Comparison of ENCODE assay signal across 12 cellular contexts in the genomic region with DNA sequence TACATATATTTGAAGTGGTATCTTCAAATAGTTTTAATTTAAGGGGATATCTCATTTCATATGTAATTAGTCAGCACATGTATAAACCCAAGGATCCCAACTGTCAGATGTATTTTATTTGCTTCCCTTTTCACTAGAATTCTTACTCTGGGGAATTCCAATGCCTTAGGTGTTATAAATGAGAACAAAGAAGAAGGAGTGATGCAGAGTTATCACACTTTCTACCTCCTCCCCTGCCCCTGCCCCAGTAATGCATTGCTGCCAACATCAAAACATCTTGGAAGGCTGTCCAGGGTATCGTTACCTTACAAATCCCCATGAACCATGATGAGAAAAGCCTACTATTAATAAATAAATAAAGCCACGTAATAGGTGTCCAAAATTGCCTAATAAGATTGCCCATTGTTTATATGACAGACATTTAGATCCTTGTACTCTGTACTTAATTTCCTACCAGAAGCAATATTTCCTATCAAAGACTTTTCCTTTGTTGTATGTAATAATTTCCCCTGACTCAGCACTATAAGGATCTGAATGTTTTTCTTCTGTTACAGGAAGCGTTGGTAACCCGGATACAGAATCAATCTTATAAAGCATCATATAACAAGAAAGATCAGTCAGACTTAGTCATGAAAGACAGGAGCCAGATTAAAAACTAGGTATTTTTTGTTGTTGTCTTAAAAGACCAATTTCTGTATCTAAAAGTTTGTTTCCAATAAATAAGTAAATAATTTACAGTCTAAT. TPM values are rescaled to one million over a fixed set of nuclear protein-coding genes. Genes with fewer than 3 reads are reported as not detected.
DNase-seq lines count a peak whose midpoint lies in the region; ATAC-seq, FAIRE-seq and TF ChIP-seq lines count a peak whose summit lies in the region.
"Had no signal": no experiment of that assay in that cellular context is flagged by ENCODE, and none has a peak within 500 bp of the region (broad histone marks: within the 10 kb centered on the region; RNA-seq: fewer than 3 reads in every experiment).

No MANE protein-coding gene starts in this region.

- TF ChIP-seq CTCF in PC-3 (conservative IDR thresholded peaks at IDR 0.05; ENCODE audit: low read depth, low read length) (no peak), cardiac fibroblast (IDR thresholded peaks at IDR 0.05; ENCODE audit: low read depth, low read length) (no peak)

- CTCF ChIA-PET in PC-3 (lab: Charles Lee), result no interaction called here

- intact Hi-C loops in PC-3 (cut with micrococcal nuclease), result no loop called here

- no peak overlapping the region for H3K9ac ChIP-seq in PC-3 (ENCODE audit: low read length)

- no peaks in the 10 kb centered on the region for H3F3A ChIP-seq in PC-3 (ENCODE audit: low read length, unreplicated experiment)

- peaks cover 17 to 52% (median 18%) of the 10 kb centered on the region in 3 donors for H3K36me3 Mint-ChIP-seq in naive thymus-derived CD8-positive, alpha-beta T cell

- peaks cover 5% of the 10 kb centered on the region for H3K79me2 ChIP-seq in PC-3 (ENCODE audit: low read length)

- 0 out of 2 replicates have a peak, but pooled peaks cover 3% of the 10 kb centered on the region for H3K36me3 ChIP-seq in PC-3 (ENCODE audit: low read depth, low read length)

- no peak overlapping the region for H3K4me2 ChIP-seq in PC-3 (ENCODE audit: low read length)

- no peaks in the 10 kb centered on the region for H4K20me1 ChIP-seq in PC-3 (ENCODE audit: low read length)

- H3K9me3 Mint-ChIP-seq in naive thymus-derived CD8-positive, alpha-beta T cell, result peaks cover 0 to 2% (median 0%) of the 10 kb centered on the region in 9 donors
- H3K9me3 Mint-ChIP-seq: dendritic cell treated with granulocyte-macrophage colony-stimulating factor and Interleukin-4, amounts not matched to agents 40 ng/mL and 50 ng/mL, for 4 days had no signal

- FAIRE-seq in GM19239 (lab: Jason Lieb, UNC), result peak; percentile 18

- no peaks in the 10 kb centered on the region for H3K27me3 ChIP-seq in PC-3 (ENCODE audit: low read length)

- H3K4me1 Mint-ChIP-seq in naive thymus-derived CD8-positive, alpha-beta T cell, result peaks cover 36 to 79% (median 75%) of the 10 kb centered on the region in 4 donors

- no peaks in the 10 kb centered on the region for H3K9me2 ChIP-seq in PC-3 (replicated peaks; ENCODE audit: low read length)

- no peaks in the 10 kb centered on the region for H3K27me3 Mint-ChIP-seq in naive thymus-derived CD8-positive, alpha-beta T cell
- H3K27me3 Mint-ChIP-seq: dendritic cell treated with granulocyte-macrophage colony-stimulating factor and Interleukin-4, amounts not matched to agents 40 ng/mL and 50 ng/mL, for 4 days had no signal

- ATAC-seq in PC-3 (0 out of 2 replicates have a peak, but pooled peaks have one; percentile 21), HG03025 (IDR thresholded peaks at IDR 0.05; ENCODE audit: low FRiP score, unreplicated experiment) (no peak), HG03520 (IDR thresholded peaks at IDR 0.05; ENCODE audit: unreplicated experiment) (no peak)
- ATAC-seq in naive thymus-derived CD8-positive, alpha-beta T cell, result peak; percentile 71 to 90

- peak overlapping the region; percentile 45 for H3K27ac ChIP-seq in PC-3 (ENCODE audit: low read length)

- DNase-seq in GM19239 (ENCODE audit: insufficient read length, low spot score) (no peak), PC-3 (peak; percentile 64), cardiac fibroblast (ENCODE audit: low read depth in 2 of 2) (peak; percentile 62 to 82), RPMI8226 (no peak), amygdala (lab: John Stamatoyannopoulos, UW) (no peak)
- peak in 3 of 10 donors; percentile 35 to 53 (median 51) for DNase-seq in naive thymus-derived CD8-positive, alpha-beta T cell
- DNase-seq: DND-41, NCI-H146, SIG-M5 had no signal

- BruUV-seq in PC-3 (replicated peaks; lab: Mats Ljungman, UMichigan), result no TSS peak

- no peak overlapping the region for H2AFZ ChIP-seq in PC-3 (ENCODE audit: low read length)

- peak overlapping the region; percentile 11 to 87 (median 78) for H3K27ac Mint-ChIP-seq in naive thymus-derived CD8-positive, alpha-beta T cell

- H3K4me1 ChIP-seq in PC-3 (ENCODE audit: insufficient read depth, low read length), result peaks cover 37% of the 10 kb centered on the region

- POLR2A ChIA-PET in PC-3 (lab: Charles Lee; ENCODE audit: unreplicated experiment), result no interaction called here
- POLR2A ChIA-PET in naive thymus-derived CD8-positive, alpha-beta T cell (lab: Charles Lee), result interaction anchor here (0.6 to 1.2 kb wide), 2 partner anchors 11 to 46 kb away, joined by 4 read pairs; no protein-coding TSS in a partner anchor

- no peaks in the 10 kb centered on the region for H3K9me3 ChIP-seq in PC-3 (ENCODE audit: low read length)

- H3K4me3 ChIP-seq in PC-3 (ENCODE audit: low read length) (no peak overlapping the region), cardiac fibroblast (replicated peaks in 1 of 2; ENCODE audit: low read depth in 2 of 2, low read length in 2 of 2) (no peak overlapping the region)

- H3K4me3 Mint-ChIP-seq in naive thymus-derived CD8-positive, alpha-beta T cell, result peak overlapping the region in 6 of 10 donors; percentile 2 to 46 (median 18)
- H3K4me3 Mint-ChIP-seq: dendritic cell treated with granulocyte-macrophage colony-stimulating factor and Interleukin-4, amounts not matched to agents 40 ng/mL and 50 ng/mL, for 4 days had no signal

RNA-seq across cellular contexts. Expression of gene CBLB, which starts 38.8 kb away (rescaled TPM):
- total RNA-seq in PC-3 (2014; rRNA removed), result 20.0 and 23.9 TPM in 2 replicates
- total RNA-seq in naive thymus-derived CD8-positive, alpha-beta T cell, result 100 to 1,000 TPM; 106 to 108 TPM
- 10 to 100 TPM; 32.1 to 36.6 (median 34.2) TPM for polyA plus RNA-seq in naive thymus-derived CD8-positive, alpha-beta T cell

Comparison
In these comparisons a context has a peak if more than half of its experiments do, and no peak if none do; other contexts are left out.
1. DNase-seq: peak in PC-3 (single experiment) and cardiac fibroblast (2 of 2); none in GM19239 (single experiment), RPMI8226 (single experiment) and amygdala (0 of 56).
2. ATAC-seq: peak in PC-3 (single experiment) and naive thymus-derived CD8-positive, alpha-beta T cell (2 of 2); none in HG03025 (single experiment) and HG03520 (single experiment).